In the genomic region with DNA sequence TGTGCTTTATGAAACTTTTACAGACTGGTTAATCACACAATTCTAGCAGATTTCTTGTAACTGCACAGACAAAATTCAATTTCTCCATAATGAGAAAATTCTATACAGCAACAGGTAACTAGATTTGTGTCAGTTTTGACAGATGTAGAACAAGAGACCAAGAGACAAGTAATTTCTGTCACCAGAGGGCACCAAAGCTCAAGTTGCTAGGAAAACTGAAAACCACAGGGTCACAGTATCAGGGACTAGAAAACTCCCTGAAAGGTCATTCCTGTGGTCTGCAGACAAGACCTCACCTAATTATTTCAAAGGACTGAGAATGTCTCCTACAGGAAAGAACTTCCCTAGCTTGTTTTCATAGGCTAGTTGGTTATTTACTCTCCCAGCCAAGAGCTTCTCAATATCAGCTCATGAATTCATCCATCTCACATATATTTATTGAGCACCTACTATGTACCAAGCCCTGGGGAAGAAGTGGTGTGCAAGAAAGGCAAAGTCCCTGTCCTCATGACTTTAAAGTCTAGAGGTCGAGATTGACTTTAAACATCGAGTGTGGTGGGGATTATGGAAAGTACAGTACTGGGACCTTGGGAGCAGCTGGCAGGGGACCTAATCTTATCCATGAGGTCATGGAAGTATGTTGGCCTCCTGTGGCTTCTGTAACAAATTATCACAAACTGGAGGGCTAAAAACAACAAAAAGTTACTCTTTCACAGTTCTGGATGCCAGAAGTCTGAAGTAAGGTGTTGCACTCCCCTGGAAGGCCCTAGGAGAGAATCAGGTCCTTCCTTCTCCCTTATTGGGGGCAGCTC, we compare ENCODE assay signal across 7 cellular contexts. TPM values are rescaled to one million over a fixed set of nuclear protein-coding genes. Genes with fewer than 3 reads are reported as not detected.
DNase-seq lines count a peak whose midpoint lies in the region; ATAC-seq and TF ChIP-seq lines count a peak whose summit lies in the region.

No MANE protein-coding gene starts in this region.

- TF ChIP-seq POLR2A in HCT116 (IDR thresholded peaks at IDR 0.05; ENCODE audit: borderline replicate concordance, extremely low read depth, insufficient read depth, insufficient read length) (no peak), spleen (IDR thresholded peaks at IDR 0.05) (no peak)

- H2AFZ ChIP-seq in HCT116 (ENCODE audit: low read depth, low read length, poor library complexity, severe bottlenecking) = no peak overlapping the region
- no peak overlapping the region for H2AFZ ChIP-seq in hepatocyte

- CTCF ChIA-PET in HCT116 (lab: Charles Lee) = interaction anchor here (0.7 to 2.5 kb wide), 15 partner anchors 8 to 756 kb away, joined by 3 to 26 read pairs (median 4); no protein-coding TSS in a partner anchor

- no TSS peak for BruUV-seq in HCT116 (replicated peaks; lab: Mats Ljungman, UMichigan)

- no peaks in the 10 kb centered on the region for H4K20me1 ChIP-seq in HCT116 (ENCODE audit: insufficient read depth)
- no peaks in the 10 kb centered on the region for H4K20me1 ChIP-seq in hepatocyte (ENCODE audit: insufficient read depth, poor library complexity, severe bottlenecking)

- H3K9me2 ChIP-seq in HCT116 (ENCODE audit: insufficient read depth) = no peaks in the 10 kb centered on the region
- H3K9me2 ChIP-seq in hepatocyte (replicated peaks; ENCODE audit: insufficient read depth) = no peaks in the 10 kb centered on the region

- RAD21 ChIA-PET in HCT116 (lab: Charles Lee; ENCODE audit: low non-redundant PET in 1 of 2, low total read pairs in 2 of 2, uncharacterized antibody in 2 of 2, unreplicated experiment in 2 of 2) = interaction anchor here (0.5 to 1.2 kb wide), 5 partner anchors 23 to 384 kb away, joined by 3 to 8 read pairs (median 3); no protein-coding TSS in a partner anchor

- WGBS in hepatocyte (ENCODE audit: low lambda C conversion rate, missing lambda C conversion rate) = 39% methylated on average over 2 of the region's 2 CpGs
- 53 to 69% (median 54%) methylated on average over 2 of the region's 2 CpGs for WGBS in spleen, 5 donors

- H3K4me1 ChIP-seq in HCT116 (ENCODE audit: control insufficient read depth in 1 of 2, insufficient read depth in 2 of 2, low read length in 2 of 2) (peaks cover 6 to 18% of the 10 kb centered on the region in 2 experiments; a peak in 3 of 4 replicates), ascending aorta (no peaks in the 10 kb centered on the region), hepatocyte (ENCODE audit: insufficient read depth) (no peaks in the 10 kb centered on the region), spleen (peaks cover 0 to 10% (median 6%) of the 10 kb centered on the region in 6 donors)

- no peak overlapping the region for H3K4me3 ChIP-seq in HCT116 (replicated peaks in 1 of 2; ENCODE audit: low read depth in 1 of 2, low read length in 2 of 2)
- H3K4me3 ChIP-seq in ascending aorta = no peak overlapping the region
- no peak overlapping the region for H3K4me3 ChIP-seq in hepatocyte
- no peak overlapping the region for H3K4me3 ChIP-seq in spleen

- TF ChIP-seq CTCF in HCT116 (IDR thresholded peaks at IDR 0.05 in 2 of 3, conservative IDR thresholded peaks at IDR 0.05 in 1 of 3; ENCODE audit: borderline replicate concordance in 1 of 3, insufficient read depth in 1 of 3, low read depth in 2 of 3, low read length in 2 of 3) = peak; percentile 67 to 76 (median 69); a peak in 5 of 6 replicates
- peak; percentile 52 to 67 (median 62) for TF ChIP-seq CTCF in ascending aorta (IDR thresholded peaks at IDR 0.05)
- TF ChIP-seq CTCF in hepatocyte (IDR thresholded peaks at IDR 0.05; ENCODE audit: poor library complexity) = peak; percentile 75
- peak in 9 of 11 experiments; percentile 39 to 63 (median 56) for TF ChIP-seq CTCF in spleen (IDR thresholded peaks at IDR 0.05 in 8 of 11, conservative IDR thresholded peaks at IDR 0.05 in 3 of 11)

- DNase-seq in DMS53 (lab: John Stamatoyannopoulos, UW) (peak; percentile 83), HCT116 (ENCODE audit: low read depth, low spot score) (peak; percentile 49), NCI-H460 (ENCODE audit: extremely low read depth, low read depth) (peak; percentile 74), ascending aorta (ENCODE audit: low spot score in 2 of 2) (no peak), hepatocyte (ENCODE audit: low spot score) (peak; percentile 80), spleen (no peak)

- no peak overlapping the region for H3K9ac ChIP-seq in HCT116 (ENCODE audit: low read length)

- H3K9me3 ChIP-seq in HCT116 (ENCODE audit: control insufficient read depth in 1 of 2, insufficient read depth in 1 of 2, low read depth in 1 of 2, low read length in 2 of 2) (no peaks in the 10 kb centered on the region), ascending aorta (no peaks in the 10 kb centered on the region), hepatocyte (ENCODE audit: low read depth) (no peaks in the 10 kb centered on the region), spleen (no peaks in the 10 kb centered on the region)

- no peak overlapping the region for H3K27ac ChIP-seq in HCT116 (ENCODE audit: low read depth, low read length)
- H3K27ac ChIP-seq in ascending aorta = no peak overlapping the region
- H3K27ac ChIP-seq in hepatocyte = no peak overlapping the region
- no peak overlapping the region for H3K27ac ChIP-seq in spleen

- H3K79me2 ChIP-seq in HCT116 (ENCODE audit: insufficient read depth, low read length) = no peaks in the 10 kb centered on the region
- H3K79me2 ChIP-seq in hepatocyte = no peaks in the 10 kb centered on the region

- H3K27me3 ChIP-seq in HCT116 (ENCODE audit: insufficient read depth, low read length) = no peaks in the 10 kb centered on the region
- no peaks in the 10 kb centered on the region for H3K27me3 ChIP-seq in ascending aorta
- H3K27me3 ChIP-seq in hepatocyte = no peaks in the 10 kb centered on the region
- no peaks in the 10 kb centered on the region for H3K27me3 ChIP-seq in spleen (replicated peaks in 1 of 7)

- H3K36me3 ChIP-seq in HCT116 (ENCODE audit: control insufficient read depth in 1 of 2, insufficient read depth in 2 of 2, low read length in 2 of 2) (no peaks in the 10 kb centered on the region), ascending aorta (no peaks in the 10 kb centered on the region), hepatocyte (replicated peaks; ENCODE audit: insufficient read depth, low read depth) (no peaks in the 10 kb centered on the region), spleen (no peaks in the 10 kb centered on the region)

- peak; percentile 83 for TF ChIP-seq RAD21 in HCT116 (IDR thresholded peaks at IDR 0.05; ENCODE audit: low read depth)

- H3K4me2 ChIP-seq in HCT116 (ENCODE audit: low read length) = no peak overlapping the region
- no peak overlapping the region for H3K4me2 ChIP-seq in hepatocyte

- intact Hi-C loops in HCT116 (cut with micrococcal nuclease) = loop anchor here (1.0 kb wide), 1 partner anchor 48 kb away; no protein-coding TSS in a partner anchor
- intact Hi-C loops in ascending aorta (cut with DNase I) = loop anchor here (2.0 kb wide), 1 partner anchor 47 kb away; no protein-coding TSS in a partner anchor
- intact Hi-C loops in spleen (cut with DNase I; ENCODE audit: low total_unique reads) = no loop called here

- peak; percentile 73 for ATAC-seq in HCT116
- no peak for ATAC-seq in GM18861 (IDR thresholded peaks at IDR 0.05; ENCODE audit: unreplicated experiment)

- POLR2A ChIA-PET in HCT116 (lab: Charles Lee) = interaction anchor here (1.5 kb wide), 1 partner anchor 48 kb away, joined by 3 read pairs; no protein-coding TSS in a partner anchor

TF ChIP-seq in HCT116, 20 proteins besides CTCF, POLR2A, EP300 and RAD21 (continues in another document):
- TF ChIP-seq SIN3A (IDR thresholded peaks at IDR 0.05; ENCODE audit: low read depth) = no peak
- TF ChIP-seq, protein P1, sequence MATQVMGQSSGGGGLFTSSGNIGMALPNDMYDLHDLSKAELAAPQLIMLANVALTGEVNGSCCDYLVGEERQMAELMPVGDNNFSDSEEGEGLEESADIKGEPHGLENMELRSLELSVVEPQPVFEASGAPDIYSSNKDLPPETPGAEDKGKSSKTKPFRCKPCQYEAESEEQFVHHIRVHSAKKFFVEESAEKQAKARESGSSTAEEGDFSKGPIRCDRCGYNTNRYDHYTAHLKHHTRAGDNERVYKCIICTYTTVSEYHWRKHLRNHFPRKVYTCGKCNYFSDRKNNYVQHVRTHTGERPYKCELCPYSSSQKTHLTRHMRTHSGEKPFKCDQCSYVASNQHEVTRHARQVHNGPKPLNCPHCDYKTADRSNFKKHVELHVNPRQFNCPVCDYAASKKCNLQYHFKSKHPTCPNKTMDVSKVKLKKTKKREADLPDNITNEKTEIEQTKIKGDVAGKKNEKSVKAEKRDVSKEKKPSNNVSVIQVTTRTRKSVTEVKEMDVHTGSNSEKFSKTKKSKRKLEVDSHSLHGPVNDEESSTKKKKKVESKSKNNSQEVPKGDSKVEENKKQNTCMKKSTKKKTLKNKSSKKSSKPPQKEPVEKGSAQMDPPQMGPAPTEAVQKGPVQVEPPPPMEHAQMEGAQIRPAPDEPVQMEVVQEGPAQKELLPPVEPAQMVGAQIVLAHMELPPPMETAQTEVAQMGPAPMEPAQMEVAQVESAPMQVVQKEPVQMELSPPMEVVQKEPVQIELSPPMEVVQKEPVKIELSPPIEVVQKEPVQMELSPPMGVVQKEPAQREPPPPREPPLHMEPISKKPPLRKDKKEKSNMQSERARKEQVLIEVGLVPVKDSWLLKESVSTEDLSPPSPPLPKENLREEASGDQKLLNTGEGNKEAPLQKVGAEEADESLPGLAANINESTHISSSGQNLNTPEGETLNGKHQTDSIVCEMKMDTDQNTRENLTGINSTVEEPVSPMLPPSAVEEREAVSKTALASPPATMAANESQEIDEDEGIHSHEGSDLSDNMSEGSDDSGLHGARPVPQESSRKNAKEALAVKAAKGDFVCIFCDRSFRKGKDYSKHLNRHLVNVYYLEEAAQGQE (IDR thresholded peaks at IDR 0.05; ENCODE audit: low read depth) = no peak
- no peak for TF ChIP-seq TCF7L2 (IDR thresholded peaks at IDR 0.05; ENCODE audit: borderline replicate concordance, extremely low read depth, insufficient read depth, insufficient read length)
- no peak for TF ChIP-seq POLR2AphosphoS5 (IDR thresholded peaks at IDR 0.05; ENCODE audit: low read depth, low read length)
- no peak for TF ChIP-seq CBX3 (IDR thresholded peaks at IDR 0.05; ENCODE audit: low read depth)
- no peak for TF ChIP-seq JUND (IDR thresholded peaks at IDR 0.05)
- no peak for TF ChIP-seq ZNF274 (IDR thresholded peaks at IDR 0.05; ENCODE audit: low read depth, low read length)
- TF ChIP-seq ATF3 (IDR thresholded peaks at IDR 0.05) = no peak
- no peak for TF ChIP-seq EGR1 (IDR thresholded peaks at IDR 0.05; ENCODE audit: low read depth)

RNA-seq across cellular contexts. Expression of gene SETD7, which starts 47.8 kb away (rescaled TPM):
- 41.6 TPM for total RNA-seq in HCT116 (2021; ENCODE audit: unreplicated experiment)
- polyA plus RNA-seq in HCT116 (2012) = 18.5 and 20.8 TPM in 2 replicates
- 50.8 and 58.7 TPM in 2 replicates for total RNA-seq in NCI-H460 (2014; rRNA removed; shearing (Covaris generic))
- polyA plus RNA-seq in NCI-H460 (2014; cell fraction: nucleus; rRNA removed) = 28.8 and 41.0 TPM in 2 replicates
- 33.2 TPM for total RNA-seq in ascending aorta
- 26.2 and 27.6 TPM in 2 replicates for total RNA-seq in hepatocyte
- 7.3 and 13.3 TPM in 2 replicates for polyA plus RNA-seq in hepatocyte
- 10 to 100 TPM; 25.5 to 45.4 (median 35.7) TPM for total RNA-seq in spleen
- 1 to 10 TPM; 5.0 to 9.4 (median 6.2) TPM for polyA plus RNA-seq in spleen

Comparison
In these comparisons a context has a peak if more than half of its experiments do, and no peak if none do; other contexts are left out.
1. DNase-seq: peak in DMS53 (single experiment), HCT116 (single experiment), NCI-H460 (single experiment) and hepatocyte (single experiment); none in ascending aorta (0 of 2) and spleen (single experiment).
2. Peak in every context shown above with its lines, with median percentiles within 50 percentile points of each other: CTCF ChIP-seq.